In genomic region chr11:123438191-123438627, GRCh38 we compare ENCODE assay signal across 15 cellular contexts. TPM values are rescaled to one million over a fixed set of nuclear protein-coding genes. Genes with fewer than 3 reads are reported as not detected.
DNase-seq lines count a peak whose midpoint lies in the region; ATAC-seq and TF ChIP-seq lines count a peak whose summit lies in the region.
"Had no signal": no experiment of that assay in that cellular context is flagged by ENCODE, and none has a peak within 500 bp of the region (broad histone marks: within the 10 kb centered on the region; RNA-seq: fewer than 3 reads in every experiment).

No MANE protein-coding gene starts in this region.

- POLR2A ChIA-PET in WTC11 (lab: Charles Lee) (no interaction called here), RWPE1 (lab: Yijun Ruan, JAX; ENCODE audit: low non-redundant PET) (no interaction called here)

- H3F3A ChIP-seq in GM23248 (ENCODE audit: insufficient read depth), result peaks cover 18% of the 10 kb centered on the region

- peaks cover 3% of the 10 kb centered on the region; the same call in 1 of the 2 replicates for H3K27me3 Mint-ChIP-seq in WTC11 (ENCODE audit: low read depth)

- H3K4me1 ChIP-seq in GM23248 (ENCODE audit: insufficient read depth) (peaks cover 25% of the 10 kb centered on the region), iPS-20b (ENCODE audit: insufficient read depth, low read length) (peaks cover 16% of the 10 kb centered on the region; the same call in 1 of the 2 replicates), esophagus squamous epithelium (peaks cover 0 to 10% (median 0%) of the 10 kb centered on the region in 3 donors), suprapubic skin (no peaks in the 10 kb centered on the region)

- TF ChIP-seq CTCF in AG10803 (conservative IDR thresholded peaks at IDR 0.05; ENCODE audit: low read length) (no peak), WTC11 (IDR thresholded peaks at IDR 0.05) (no peak), esophagus squamous epithelium (IDR thresholded peaks at IDR 0.05) (no peak), RWPE1 (conservative IDR thresholded peaks at IDR 0.05; ENCODE audit: low read depth) (no peak), suprapubic skin (IDR thresholded peaks at IDR 0.05) (no peak)

- H2AFZ ChIP-seq in GM23248, result no peak overlapping the region

- no peaks in the 10 kb centered on the region for H3K9me2 ChIP-seq in GM23248 (ENCODE audit: insufficient read depth)

- H3K36me3 ChIP-seq in GM23248 (ENCODE audit: low read depth) (no peaks in the 10 kb centered on the region), iPS-20b (ENCODE audit: insufficient read depth, low read depth, low read length) (peaks cover 2% of the 10 kb centered on the region; the same call in 1 of the 2 replicates), esophagus squamous epithelium (no peaks in the 10 kb centered on the region), suprapubic skin (no peaks in the 10 kb centered on the region)

- TF ChIP-seq POLR2A in esophagus squamous epithelium (IDR thresholded peaks at IDR 0.05) (no peak), suprapubic skin (IDR thresholded peaks at IDR 0.05) (no peak)

- no peaks in the 10 kb centered on the region for H4K20me1 ChIP-seq in GM23248 (ENCODE audit: insufficient read depth)

- TF ChIP-seq EP300 in suprapubic skin (IDR thresholded peaks at IDR 0.05), result no peak

- in situ Hi-C loops in GM23248 (cut with MboI), result no loop called here

- intact Hi-C loops in esophagus squamous epithelium (cut with DNase I), result no loop called here

- H3K27ac ChIP-seq in GM23248 (peak overlapping the region; percentile 31), iPS-20b (ENCODE audit: low read length) (no peak overlapping the region), esophagus squamous epithelium (no peak overlapping the region), RWPE1 (no peak overlapping the region), suprapubic skin (no peak overlapping the region)

- H3K9me3 ChIP-seq in GM23248 (ENCODE audit: low read depth) (no peaks in the 10 kb centered on the region), iPS-20b (ENCODE audit: insufficient read depth, low read depth, low read length) (peaks cover 3% of the 10 kb centered on the region), esophagus squamous epithelium (no peaks in the 10 kb centered on the region), suprapubic skin (no peaks in the 10 kb centered on the region)

- CTCF ChIA-PET in WTC11 (lab: Charles Lee) (interaction anchor here (0.7 to 2.9 kb wide), 8 partner anchors 11 to 177 kb away, joined by 3 to 18 read pairs (median 3); no protein-coding TSS in a partner anchor), RWPE1 (lab: Yijun Ruan, JAX) (interaction anchor here (0.5 to 1.4 kb wide), 2 partner anchors 31 to 1325 kb away, joined by 4 read pairs; no protein-coding TSS in a partner anchor)

- H3K27ac Mint-ChIP-seq in WTC11, result peak overlapping the region; percentile 42; the same call in 1 of the 2 replicates

- H3K9me3 Mint-ChIP-seq in WTC11, result peaks cover 15% of the 10 kb centered on the region

- peaks cover 96% of the 10 kb centered on the region for H3K79me2 ChIP-seq in GM23248 (ENCODE audit: insufficient read depth)

- H3K36me3 Mint-ChIP-seq in WTC11, result peaks cover 42% of the 10 kb centered on the region

- H3K4me2 ChIP-seq in GM23248 (ENCODE audit: unreplicated experiment), result no peak overlapping the region

- H3K4me3 Mint-ChIP-seq in WTC11, result no peak overlapping the region

- peak overlapping the region; percentile 28; the same call in 1 of the 2 replicates for H3K9ac ChIP-seq in GM23248
- 0 out of 2 replicates have a peak overlapping the region, but pooled peaks have one; percentile 39 for H3K9ac ChIP-seq in iPS-20b (ENCODE audit: low read depth, low read length)

- peaks cover 49% of the 10 kb centered on the region for H3K4me1 Mint-ChIP-seq in WTC11

- 32 to 40% methylated on average over 7 of the region's 7 CpGs for WGBS in GM23248 (ENCODE audit: low coverage in 1 of 2, low lambda C conversion rate in 2 of 2, missing lambda C conversion rate in 2 of 2), 2 experiments
- 26 to 51% methylated on average over 7 of the region's 7 CpGs for WGBS in esophagus squamous epithelium, 2 donors
- WGBS in suprapubic skin, result 36% methylated on average over 7 of the region's 7 CpGs

- H3K27me3 ChIP-seq in GM23248 (replicated peaks; ENCODE audit: insufficient read depth), result no peaks in the 10 kb centered on the region
- H3K27me3 ChIP-seq in iPS-20b (ENCODE audit: insufficient read depth, low read length), result no peaks in the 10 kb centered on the region
- peaks cover 0 to 49% (median 0%) of the 10 kb centered on the region in 4 donors for H3K27me3 ChIP-seq in esophagus squamous epithelium
- no peaks in the 10 kb centered on the region for H3K27me3 ChIP-seq in suprapubic skin

- H3K4me3 ChIP-seq in AG10803 (ENCODE audit: low read length) (no peak overlapping the region), GM23248 (no peak overlapping the region), iPS-20b (ENCODE audit: low read length) (no peak overlapping the region), esophagus squamous epithelium (no peak overlapping the region), suprapubic skin (no peak overlapping the region)

- peak; percentile 87 for ATAC-seq in WTC11
- no peak for ATAC-seq in HG03469 (IDR thresholded peaks at IDR 0.05; ENCODE audit: unreplicated experiment)
- ATAC-seq: HCT116 had no signal

- peak; percentile 64 for DNase-seq in AG10803 (ENCODE audit: low read depth)
- DNase-seq in GM23248, result peak; percentile 62
- peak; percentile 28 for DNase-seq in WTC11 (ENCODE audit: low spot score)
- DNase-seq in esophagus squamous epithelium (lab: John Stamatoyannopoulos, UW), result no peak
- no peak for DNase-seq in RWPE1 (ENCODE audit: low spot score)
- DNase-seq in suprapubic skin (ENCODE audit: low spot score in 2 of 2), result no peak
- DNase-seq: C1 segment of cervical spinal cord; effector CD8-positive, alpha-beta T cell; foreskin melanocyte; NCI-H2171 treated with DMSO at 0.1 percent for 48 hours; stimulated activated CD4-positive, alpha-beta T cell treated with anti-CD3 and anti-CD28 coated beads, Interleukin-4, amount 100 ng/mL, for 24 hours; stimulated activated naive CD4-positive, alpha-beta T cell had no signal

TF ChIP-seq in WTC11, 78 proteins besides CTCF, POLR2A, EP300 and RAD21 (continues in another document):
- no peak for TF ChIP-seq STAT6 (CRISPR knock-in tag; conservative IDR thresholded peaks at IDR 0.05; ENCODE audit: low read depth)
- TF ChIP-seq ZNF232 (CRISPR knock-in tag; IDR thresholded peaks at IDR 0.05), result no peak
- TF ChIP-seq TEAD1 (CRISPR knock-in tag; IDR thresholded peaks at IDR 0.05), result no peak
- no peak for TF ChIP-seq CREM (CRISPR knock-in tag; IDR thresholded peaks at IDR 0.05)
- TF ChIP-seq GABPB1 (CRISPR knock-in tag; IDR thresholded peaks at IDR 0.05), result no peak
- TF ChIP-seq, protein P1, sequence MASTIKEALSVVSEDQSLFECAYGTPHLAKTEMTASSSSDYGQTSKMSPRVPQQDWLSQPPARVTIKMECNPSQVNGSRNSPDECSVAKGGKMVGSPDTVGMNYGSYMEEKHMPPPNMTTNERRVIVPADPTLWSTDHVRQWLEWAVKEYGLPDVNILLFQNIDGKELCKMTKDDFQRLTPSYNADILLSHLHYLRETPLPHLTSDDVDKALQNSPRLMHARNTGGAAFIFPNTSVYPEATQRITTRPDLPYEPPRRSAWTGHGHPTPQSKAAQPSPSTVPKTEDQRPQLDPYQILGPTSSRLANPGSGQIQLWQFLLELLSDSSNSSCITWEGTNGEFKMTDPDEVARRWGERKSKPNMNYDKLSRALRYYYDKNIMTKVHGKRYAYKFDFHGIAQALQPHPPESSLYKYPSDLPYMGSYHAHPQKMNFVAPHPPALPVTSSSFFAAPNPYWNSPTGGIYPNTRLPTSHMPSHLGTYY (CRISPR knock-in tag; IDR thresholded peaks at IDR 0.05), result no peak
- no peak for TF ChIP-seq OVOL2 (CRISPR knock-in tag; IDR thresholded peaks at IDR 0.05; ENCODE audit: borderline replicate concordance)
- no peak for TF ChIP-seq ZNF121 (CRISPR knock-in tag; IDR thresholded peaks at IDR 0.05)
- TF ChIP-seq CREB1 (CRISPR knock-in tag; IDR thresholded peaks at IDR 0.05), result no peak
- TF ChIP-seq E2F5 (CRISPR knock-in tag; IDR thresholded peaks at IDR 0.05), result no peak

RNA-seq across cellular contexts. Expression of gene GRAMD1B, which starts 8.1 kb away (rescaled TPM):
- total RNA-seq in GM23248 (2014; rRNA removed; shearing (Covaris generic)), result 14.8 and 21.4 TPM in 2 replicates
- polyA plus RNA-seq in GM23248 (2016; fragmentation: Nextera tagmentation; extraction: Ambion mirVana), result 3.3 and 4.1 TPM in 2 replicates
- total RNA-seq in WTC11 (2021), result 22.1 to 31.5 TPM (median 23.3 TPM) in 3 replicates
- 1 to 10 TPM in 3 of 4 donors, under 1 TPM in 1; 0.61 to 1.7 (median 1.1) TPM for total RNA-seq in esophagus squamous epithelium
- total RNA-seq in suprapubic skin, result under 1 TPM; 0.08 to 0.64 (median 0.42) TPM

Comparison
In these comparisons a context has a peak if more than half of its experiments do, and no peak if none do; other contexts are left out.
1. DNase-seq: peak in AG10803 (single experiment), GM23248 (single experiment) and WTC11 (single experiment); none in esophagus squamous epithelium (single experiment), RWPE1 (single experiment) and suprapubic skin (0 of 2).